Comparison of ENCODE assay signal across 15 cellular contexts in the genomic region with DNA sequence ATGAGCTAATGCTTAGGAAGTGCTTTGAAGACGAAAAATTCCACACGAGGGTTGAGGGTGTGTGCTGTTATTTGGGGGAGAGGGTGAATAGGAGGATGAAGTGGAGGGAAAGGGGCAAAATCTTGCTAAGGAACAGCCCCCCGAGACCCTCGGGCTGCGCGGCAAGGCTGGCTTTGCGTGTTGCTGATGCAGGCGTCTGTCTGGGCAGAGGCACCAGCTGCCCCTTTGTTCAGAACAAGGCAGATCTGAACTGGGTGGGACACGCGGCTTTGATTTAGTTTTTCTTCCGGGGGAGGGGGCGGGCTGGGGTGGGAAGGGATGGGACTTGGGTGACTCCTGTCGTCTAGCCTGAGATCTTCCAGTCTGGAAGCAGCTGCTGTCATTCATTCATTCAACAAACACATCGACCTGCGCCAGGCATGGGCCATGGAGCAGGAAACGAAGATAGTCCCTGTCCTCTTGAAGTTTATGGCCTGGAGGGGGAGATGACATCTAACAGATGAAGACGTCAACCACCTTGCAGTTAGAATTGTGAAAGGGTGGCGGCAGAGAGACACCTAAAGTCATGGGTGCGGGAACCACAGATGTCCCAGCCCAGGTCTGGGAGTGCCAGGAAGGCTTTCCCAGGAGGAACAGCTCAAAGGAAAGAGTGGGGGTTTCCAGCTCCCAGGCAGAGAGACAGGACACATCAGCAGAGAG. TPM values are rescaled to one million over a fixed set of nuclear protein-coding genes. Genes with fewer than 3 reads are reported as not detected.
DNase-seq lines count a peak whose midpoint lies in the region; ATAC-seq and TF ChIP-seq lines count a peak whose summit lies in the region.
"Had no signal": no experiment of that assay in that cellular context is flagged by ENCODE, and none has a peak within 500 bp of the region (broad histone marks: within the 10 kb centered on the region; RNA-seq: fewer than 3 reads in every experiment).

No MANE protein-coding gene starts in this region.

- H3K36me3 ChIP-seq in Peyer's patch (no peaks in the 10 kb centered on the region), muscle layer of colon (ENCODE audit: insufficient read depth, low read length) (no peaks in the 10 kb centered on the region), suprapubic skin (no peaks in the 10 kb centered on the region)
- H3K36me3 ChIP-seq: HAP-1, MG63 had no signal

- intact Hi-C loops in dorsolateral prefrontal cortex (cut with DNase I), result no loop called here

- peaks cover 0 to 10% (median 0%) of the 10 kb centered on the region in 4 donors for H3K4me1 ChIP-seq in Peyer's patch
- H3K4me1 ChIP-seq in muscle layer of colon (ENCODE audit: insufficient read depth, low read length), result peaks cover 11% of the 10 kb centered on the region
- peaks cover 25% of the 10 kb centered on the region for H3K4me1 ChIP-seq in suprapubic skin

- TF ChIP-seq EP300 in suprapubic skin (IDR thresholded peaks at IDR 0.05), result no peak

- H3K4me3 Mint-ChIP-seq in activated naive CD8-positive, alpha-beta T cell treated with anti-CD3 and anti-CD28 coated beads, Interleukin-2, amount 50 U/mL, for 24 hours, result no peak overlapping the region
- H3K4me3 Mint-ChIP-seq: CD4-positive, CD25-positive, alpha-beta regulatory T cell; stimulated activated naive CD8-positive, alpha-beta T cell treated with anti-CD3 and anti-CD28 coated beads, Interleukin-15, amount 100 ng/mL, for 72 hours had no signal

- H3K4me1 Mint-ChIP-seq in activated naive CD8-positive, alpha-beta T cell treated with anti-CD3 and anti-CD28 coated beads, Interleukin-2, amount 50 U/mL, for 24 hours, result peaks cover 4% of the 10 kb centered on the region

- no peak overlapping the region for H3K9ac ChIP-seq in muscle layer of colon (ENCODE audit: low read length)

- peak overlapping the region; percentile 28 to 73 (median 62) for H3K27ac ChIP-seq in Peyer's patch
- peak overlapping the region in 35 of 59 donors; percentile 4 to 82 (median 56) for H3K27ac ChIP-seq in dorsolateral prefrontal cortex
- peak overlapping the region; percentile 2 for H3K27ac ChIP-seq in muscle layer of colon (ENCODE audit: low read depth, low read length)
- H3K27ac ChIP-seq in suprapubic skin, result peak overlapping the region; percentile 86

- H3K4me3 ChIP-seq in Peyer's patch, result no peak overlapping the region
- H3K4me3 ChIP-seq in dorsolateral prefrontal cortex, result peak overlapping the region in 40 of 59 donors; percentile 3 to 50 (median 26)
- H3K4me3 ChIP-seq in muscle layer of colon (ENCODE audit: low read depth in 1 of 2, low read length in 2 of 2), result peak overlapping the region in 1 of 2 donors; percentile 16
- H3K4me3 ChIP-seq in suprapubic skin, result peak overlapping the region; percentile 17
- H3K4me3 ChIP-seq: HAP-1, MG63 had no signal

- whole genome bisulfite sequencing in suprapubic skin, result 34% methylated on average over 16 of the region's 19 CpGs

- no peaks in the 10 kb centered on the region for H3K27me3 ChIP-seq in Peyer's patch
- no peaks in the 10 kb centered on the region for H3K27me3 ChIP-seq in dorsolateral prefrontal cortex
- no peaks in the 10 kb centered on the region for H3K27me3 ChIP-seq in muscle layer of colon (ENCODE audit: control insufficient read depth in 1 of 2, insufficient read depth in 2 of 2, low read length in 2 of 2)
- H3K27me3 ChIP-seq in suprapubic skin, result peaks cover 3% of the 10 kb centered on the region
- H3K27me3 ChIP-seq: MG63 had no signal

- peaks cover 6% of the 10 kb centered on the region for H3K27me3 Mint-ChIP-seq in activated naive CD8-positive, alpha-beta T cell treated with anti-CD3 and anti-CD28 coated beads, Interleukin-2, amount 50 U/mL, for 24 hours

- no peaks in the 10 kb centered on the region for H3K36me3 Mint-ChIP-seq in activated naive CD8-positive, alpha-beta T cell treated with anti-CD3 and anti-CD28 coated beads, Interleukin-2, amount 50 U/mL, for 24 hours (ENCODE audit: low read depth)
- H3K36me3 Mint-ChIP-seq: CD4-positive, CD25-positive, alpha-beta regulatory T cell had no signal

- no peak for TF ChIP-seq POLR2A in Peyer's patch (IDR thresholded peaks at IDR 0.05)
- no peak for TF ChIP-seq POLR2A in suprapubic skin (IDR thresholded peaks at IDR 0.05)

- no peak overlapping the region for H3K27ac Mint-ChIP-seq in activated naive CD8-positive, alpha-beta T cell treated with anti-CD3 and anti-CD28 coated beads, Interleukin-2, amount 50 U/mL, for 24 hours
- H3K27ac Mint-ChIP-seq: activated T-helper 2 cell treated with anti-CD3 and anti-CD28 coated beads, Interferon-gamma antibody, Interleukin-2, Interleukin-4, amounts not matched to agents 10 μg/mL and 5 μg/mL and 100 μg/mL, durations not matched to agents 14 hours and 24 hours and 36 hours; stimulated activated naive CD8-positive, alpha-beta T cell treated with anti-CD3 and anti-CD28 coated beads, Interleukin-15, amount 100 ng/mL, for 72 hours had no signal

- TF ChIP-seq CTCF in Peyer's patch (IDR thresholded peaks at IDR 0.05), result no peak
- no peak for TF ChIP-seq CTCF in dorsolateral prefrontal cortex (IDR thresholded peaks at IDR 0.05 in 54 of 56, conservative IDR thresholded peaks at IDR 0.05 in 2 of 56; ENCODE audit: low read depth in 1 of 56, partially characterized antibody in 56 of 56)
- TF ChIP-seq CTCF in suprapubic skin (IDR thresholded peaks at IDR 0.05), result no peak

- no peaks in the 10 kb centered on the region for H3K9me3 Mint-ChIP-seq in activated naive CD8-positive, alpha-beta T cell treated with anti-CD3 and anti-CD28 coated beads, Interleukin-2, amount 50 U/mL, for 24 hours
- H3K9me3 Mint-ChIP-seq: activated T-helper 2 cell treated with anti-CD3 and anti-CD28 coated beads, Interferon-gamma antibody, Interleukin-2, Interleukin-4, amounts not matched to agents 10 μg/mL and 5 μg/mL and 100 μg/mL, durations not matched to agents 14 hours and 24 hours and 36 hours; stimulated activated naive CD8-positive, alpha-beta T cell treated with anti-CD3 and anti-CD28 coated beads, Interleukin-15, amount 100 ng/mL, for 72 hours had no signal

- ATAC-seq in GM19351 (IDR thresholded peaks at IDR 0.05; ENCODE audit: unreplicated experiment), result no peak
- ATAC-seq in activated naive CD8-positive, alpha-beta T cell treated with anti-CD3 and anti-CD28 coated beads, Interleukin-2, amount 50 U/mL, for 24 hours, result no peak
- ATAC-seq: left colon; stimulated activated naive CD8-positive, alpha-beta T cell treated with anti-CD3 and anti-CD28 coated beads, Interleukin-15, amount 100 ng/mL, for 72 hours had no signal

- no peaks in the 10 kb centered on the region for H3K9me3 ChIP-seq in Peyer's patch
- no peaks in the 10 kb centered on the region for H3K9me3 ChIP-seq in muscle layer of colon (ENCODE audit: low read length)
- H3K9me3 ChIP-seq in suprapubic skin, result no peaks in the 10 kb centered on the region
- H3K9me3 ChIP-seq: HAP-1, MG63 had no signal

- DNase-seq in Peyer's patch (no peak), dorsolateral prefrontal cortex (no peak), suprapubic skin (ENCODE audit: low spot score in 2 of 2) (no peak), AG08396 (ENCODE audit: low spot score) (no peak), AG08395 (ENCODE audit: low spot score) (no peak)
- no peak for DNase-seq in activated naive CD8-positive, alpha-beta T cell treated with anti-CD3 and anti-CD28 coated beads, Interleukin-2, amount 50 U/mL, for 24 hours
- DNase-seq: activated CD4-positive, alpha-beta T cell treated with anti-CD3 and anti-CD28 coated beads for 4 hours; CD4-positive, CD25-positive, alpha-beta regulatory T cell; left colon; MG63; stimulated activated naive CD8-positive, alpha-beta T cell treated with anti-CD3 and anti-CD28 coated beads, Interleukin-15, amount 100 ng/mL, for 72 hours had no signal

RNA-seq across cellular contexts. Expression of gene IER5L, which starts 20.8 kb away (rescaled TPM):
- total RNA-seq in Peyer's patch (1 to 10 TPM; 2.3 to 2.9 (median 2.6) TPM), dorsolateral prefrontal cortex (10 to 100 TPM in 102 of 120 experiments, 1 to 10 TPM in 18; 4.7 to 34.0 (median 13.8) TPM), suprapubic skin (1 to 10 TPM; 4.3 to 8.2 (median 6.2) TPM)

Comparison
In these comparisons a context has a peak if more than half of its experiments do, and no peak if none do; other contexts are left out.
1. H3K27ac ChIP-seq: peak in every context shown above with its lines; median percentile 86 in suprapubic skin; 62 in Peyer's patch; 56 in dorsolateral prefrontal cortex; 2 in muscle layer of colon.
2. H3K4me3 ChIP-seq: peak in dorsolateral prefrontal cortex (40 of 59) and suprapubic skin (single experiment); none in Peyer's patch (0 of 4).